15 cellular contexts compared by ENCODE assay signal in the genomic region with DNA sequence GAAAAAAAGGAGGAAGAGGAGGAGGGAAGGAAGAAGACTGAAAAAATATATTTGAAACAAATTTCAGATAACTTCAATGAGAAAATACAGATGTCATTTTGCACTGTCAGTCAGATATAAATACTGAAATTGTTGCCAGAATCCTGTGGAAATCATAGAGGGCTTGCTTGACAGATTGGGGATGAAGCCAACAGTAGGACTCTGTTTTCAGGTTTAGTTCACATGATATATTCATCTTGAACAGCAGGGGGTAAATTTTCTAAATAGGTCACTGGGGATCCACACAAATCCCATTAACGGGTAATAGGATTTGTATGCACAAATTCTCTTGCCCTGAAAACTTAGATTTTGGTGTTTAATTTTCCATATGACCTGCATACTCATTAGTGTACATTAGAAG.
A peak's percentile ranks its signal among the peaks of the same experiment; 100 is the strongest.
DNase-seq lines count a peak whose midpoint lies in the region; ATAC-seq and TF ChIP-seq lines count a peak whose summit lies in the region.
"Had no signal": no experiment of that assay in that cellular context is flagged by ENCODE, and none has a peak within 500 bp of the region (broad histone marks: within the 10 kb centered on the region; RNA-seq: fewer than 3 reads in every experiment).

No MANE protein-coding gene starts in this region.

- no peaks in the 10 kb centered on the region for H3K79me2 ChIP-seq in GM23248 (ENCODE audit: insufficient read depth)

- H4K20me1 ChIP-seq in GM23248 (ENCODE audit: insufficient read depth) = no peaks in the 10 kb centered on the region

- H3K36me3 Mint-ChIP-seq in osteocyte (ENCODE audit: unreplicated experiment) = no peaks in the 10 kb centered on the region
- H3K36me3 Mint-ChIP-seq in naive thymus-derived CD4-positive, alpha-beta T cell = no peaks in the 10 kb centered on the region

- H3K27ac ChIP-seq in GM23248 (no peak overlapping the region), esophagus muscularis mucosa (replicated peaks in 1 of 4) (peak overlapping the region in 3 of 4 donors; percentile 4 to 41 (median 6))
- H3K27ac ChIP-seq in naive thymus-derived CD4-positive, alpha-beta T cell (ENCODE audit: low read depth, low read length) = no peak overlapping the region
- H3K27ac ChIP-seq: colonic mucosa, testis had no signal

- POLR2A ChIA-PET in naive thymus-derived CD4-positive, alpha-beta T cell (lab: Charles Lee) = no interaction called here

- no peak overlapping the region for H3K9ac ChIP-seq in GM23248

- H3K4me2 ChIP-seq in GM23248 (ENCODE audit: unreplicated experiment) = no peak overlapping the region
- H3K4me2 ChIP-seq: smooth muscle cell had no signal

- H3K27ac Mint-ChIP-seq in osteocyte (ENCODE audit: unreplicated experiment) = peak overlapping the region; percentile 63
- H3K27ac Mint-ChIP-seq in naive thymus-derived CD4-positive, alpha-beta T cell = no peak overlapping the region

- peaks cover 7% of the 10 kb centered on the region; the same call in 1 of the 2 replicates for H3F3A ChIP-seq in GM23248 (ENCODE audit: insufficient read depth)

- H3K4me3 Mint-ChIP-seq in osteocyte (ENCODE audit: unreplicated experiment) = no peak overlapping the region
- no peak overlapping the region for H3K4me3 Mint-ChIP-seq in naive thymus-derived CD4-positive, alpha-beta T cell

- no peak for TF ChIP-seq POLR2A in esophagus muscularis mucosa (IDR thresholded peaks at IDR 0.05; ENCODE audit: low read depth)

- TF ChIP-seq CTCF in esophagus muscularis mucosa (IDR thresholded peaks at IDR 0.05) (no peak), osteocyte (IDR thresholded peaks at IDR 0.05) (no peak)

- 0 out of 2 replicates have a peak, but pooled peaks cover 6% of the 10 kb centered on the region for H3K4me1 ChIP-seq in GM23248 (ENCODE audit: insufficient read depth)
- peaks cover 0 to 23% (median 18%) of the 10 kb centered on the region in 4 donors for H3K4me1 ChIP-seq in esophagus muscularis mucosa
- no peaks in the 10 kb centered on the region for H3K4me1 ChIP-seq in naive thymus-derived CD4-positive, alpha-beta T cell (ENCODE audit: control insufficient read depth in 2 of 2, insufficient read depth in 2 of 2, low read length in 2 of 2)
- H3K4me1 ChIP-seq: colonic mucosa, testis had no signal

- H3K36me3 ChIP-seq in GM23248 (ENCODE audit: low read depth) (no peaks in the 10 kb centered on the region), esophagus muscularis mucosa (no peaks in the 10 kb centered on the region)
- H3K36me3 ChIP-seq in naive thymus-derived CD4-positive, alpha-beta T cell (ENCODE audit: control insufficient read depth in 2 of 3, insufficient read depth in 3 of 3, low read length in 3 of 3) = no peaks in the 10 kb centered on the region
- H3K36me3 ChIP-seq: colonic mucosa had no signal

- DNase-seq in GM23248 (no peak), NCI-H524 (lab: John Stamatoyannopoulos, UW) (peak; percentile 39 to 82), esophagus muscularis mucosa (ENCODE audit: extremely low spot score) (no peak), osteocyte (ENCODE audit: extremely low spot score, unreplicated experiment) (no peak), NCI-H1048 (lab: John Stamatoyannopoulos, UW) (no peak), G401 (ENCODE audit: low spot score) (no peak)
- no peak for DNase-seq in naive thymus-derived CD4-positive, alpha-beta T cell
- DNase-seq: activated CD4-positive, alpha-beta T cell treated with anti-CD3 and anti-CD28 coated beads for 1 hour; activated naive CD4-positive, alpha-beta T cell; colonic mucosa; DMS79; posterior cingulate gyrus; SHP77 treated with DMSO at 0.1 percent for 48 hours; testis had no signal

- H3K4me3 ChIP-seq in GM23248 (no peak overlapping the region), esophagus muscularis mucosa (no peak overlapping the region)
- no peak overlapping the region for H3K4me3 ChIP-seq in naive thymus-derived CD4-positive, alpha-beta T cell (ENCODE audit: low read length)
- H3K4me3 ChIP-seq: colonic mucosa, smooth muscle cell, testis had no signal

- no peak for ATAC-seq in naive thymus-derived CD4-positive, alpha-beta T cell

- H3K4me1 Mint-ChIP-seq in osteocyte (ENCODE audit: unreplicated experiment) = peaks cover 19% of the 10 kb centered on the region
- H3K4me1 Mint-ChIP-seq in naive thymus-derived CD4-positive, alpha-beta T cell = no peaks in the 10 kb centered on the region

- intact Hi-C loops in esophagus muscularis mucosa (cut with DNase I) = no loop called here
- intact Hi-C loops in naive thymus-derived CD4-positive, alpha-beta T cell (cut with micrococcal nuclease) = no loop called here

- H3K27me3 ChIP-seq in GM23248 (replicated peaks; ENCODE audit: insufficient read depth) (no peaks in the 10 kb centered on the region), esophagus muscularis mucosa (no peaks in the 10 kb centered on the region)
- H3K27me3 ChIP-seq in naive thymus-derived CD4-positive, alpha-beta T cell (ENCODE audit: control insufficient read depth in 2 of 2, insufficient read depth in 2 of 2, low read length in 2 of 2) = no peaks in the 10 kb centered on the region
- H3K27me3 ChIP-seq: colonic mucosa, testis had no signal

- H3K27me3 Mint-ChIP-seq in osteocyte (ENCODE audit: unreplicated experiment) = no peaks in the 10 kb centered on the region
- H3K27me3 Mint-ChIP-seq in naive thymus-derived CD4-positive, alpha-beta T cell = no peaks in the 10 kb centered on the region

- in situ Hi-C loops in GM23248 (cut with MboI) (no loop called here), G401 (cut with HindIII; ENCODE audit: low sequenced_read_pairs) (no loop called here)

- H3K9me3 Mint-ChIP-seq in osteocyte (ENCODE audit: unreplicated experiment) = peaks cover 5% of the 10 kb centered on the region
- peaks cover 0 to 10% (median 2%) of the 10 kb centered on the region in 11 donors for H3K9me3 Mint-ChIP-seq in naive thymus-derived CD4-positive, alpha-beta T cell

- 0 out of 2 replicates have a peak overlapping the region, but pooled peaks have one; percentile 33 for H2AFZ ChIP-seq in GM23248

- TF ChIP-seq EP300 in esophagus muscularis mucosa (IDR thresholded peaks at IDR 0.05) = no peak

- H3K9me3 ChIP-seq in GM23248 (ENCODE audit: low read depth) = no peaks in the 10 kb centered on the region
- peaks cover 0 to 7% (median 2%) of the 10 kb centered on the region in 4 donors for H3K9me3 ChIP-seq in esophagus muscularis mucosa
- no peaks in the 10 kb centered on the region for H3K9me3 ChIP-seq in naive thymus-derived CD4-positive, alpha-beta T cell (ENCODE audit: control insufficient read depth in 2 of 3, low read length in 3 of 3)
- H3K9me3 ChIP-seq: colonic mucosa, testis had no signal

- CTCF ChIA-PET in naive thymus-derived CD4-positive, alpha-beta T cell (lab: Charles Lee) = no interaction called here

- 96 to 100% methylated on average over 1 of the region's 1 CpG for WGBS in GM23248 (ENCODE audit: low coverage in 1 of 2, low lambda C conversion rate in 2 of 2, missing lambda C conversion rate in 2 of 2), 2 experiments
- 68% methylated on average over 1 of the region's 1 CpG for WGBS in esophagus muscularis mucosa

- no peaks in the 10 kb centered on the region; the same call in 1 of the 2 replicates for H3K9me2 ChIP-seq in GM23248 (ENCODE audit: insufficient read depth)

Comparison
In these comparisons a context has a peak if more than half of its experiments do, and no peak if none do; other contexts are left out.
1. DNase-seq: peak in NCI-H524 (2 of 2); none in GM23248 (single experiment), esophagus muscularis mucosa (single experiment), osteocyte (single experiment), NCI-H1048 (single experiment), naive thymus-derived CD4-positive, alpha-beta T cell (0 of 9) and G401 (single experiment).
2. H3K27ac ChIP-seq: peak in esophagus muscularis mucosa (3 of 4); none in GM23248 (single experiment) and naive thymus-derived CD4-positive, alpha-beta T cell (single experiment).